Comparison of ENCODE assay signal across 20 cellular contexts in genomic region chr11:7154881-7155344, GRCh38.
DNase-seq lines count a peak whose midpoint lies in the region; ATAC-seq, FAIRE-seq and TF ChIP-seq lines count a peak whose summit lies in the region.
"Had no signal": no experiment of that assay in that cellular context is flagged by ENCODE, and none has a peak within 500 bp of the region (broad histone marks: within the 10 kb centered on the region; RNA-seq: fewer than 3 reads in every experiment).

No MANE protein-coding gene starts in this region.

- no peak for DNase-seq in HepG2 (ENCODE audit: low spot score)
- DNase-seq in right lobe of liver, result no peak
- DNase-seq in SK-N-SH, result peak; percentile 57
- peak in 1 of 2 donors; percentile 29 for DNase-seq in foreskin keratinocyte
- no peak for DNase-seq in T-cell
- DNase-seq in DMS153 (lab: John Stamatoyannopoulos, UW), result no peak
- DNase-seq in hippocampal formation (lab: John Stamatoyannopoulos, UW), result no peak
- DNase-seq: activated CD8-positive, alpha-beta T cell treated with anti-CD3 and anti-CD28 coated beads, Interleukin-2, amount 10 ng/mL, durations not matched to agents 7 days and 5 days; IMR-90; kidney glomerular epithelial cell; NCI-H1092; NCI-H774; occipital lobe had no signal

- no peak overlapping the region for H3K4me3 Mint-ChIP-seq in T-cell
- H3K4me3 Mint-ChIP-seq: activated CD8-positive, alpha-beta T cell treated with anti-CD3 and anti-CD28 coated beads, Interleukin-2, amount 10 ng/mL, durations not matched to agents 7 days and 5 days; activated T-helper 1 cell treated with anti-CD3 and anti-CD28 coated beads, Interleukin-12 subunit alpha, Interleukin-12 subunit beta, Interleukin-2, Interleukin-4 antibody, amounts not matched to agents 30 ng/mL and 10 ng/mL and 1 ng/mL, durations not matched to agents 14 hours and 24 hours and 36 hours; WTC11 had no signal

- TF ChIP-seq CTCF in HepG2 (CRISPR knock-in tag; IDR thresholded peaks at IDR 0.05) (no peak), right lobe of liver (IDR thresholded peaks at IDR 0.05) (no peak), SK-N-SH (IDR thresholded peaks at IDR 0.05) (no peak), foreskin keratinocyte (conservative IDR thresholded peaks at IDR 0.05) (no peak)

- 0% methylated on average over 2 of the region's 2 CpGs for WGBS in HepG2 (ENCODE audit: low lambda C conversion rate)
- WGBS in right lobe of liver (ENCODE audit: insufficient coverage, low coverage, low lambda C conversion rate, missing lambda C conversion rate), result 15% methylated on average over 2 of the region's 2 CpGs
- 0% methylated on average over 2 of the region's 2 CpGs for WGBS in SK-N-SH (ENCODE audit: low lambda C conversion rate)

- H3K79me2 ChIP-seq in HepG2 (ENCODE audit: insufficient read depth, low read length) (no peaks in the 10 kb centered on the region), SK-N-SH (ENCODE audit: insufficient read depth) (no peaks in the 10 kb centered on the region)

- POLR2A ChIA-PET in HepG2 (lab: Yijun Ruan, JAX) (no interaction called here), SK-N-SH (lab: Yijun Ruan, JAX) (interaction anchor here (0.5 kb wide), 1 partner anchor 357 kb away, joined by 3 read pairs; no protein-coding TSS in a partner anchor), T-cell (lab: Charles Lee) (no interaction called here)

- H3K27ac ChIP-seq in HepG2 (ENCODE audit: extremely low read length, insufficient read depth, low read length) (no peak overlapping the region), right lobe of liver (no peak overlapping the region), SK-N-SH (ENCODE audit: low read depth in 2 of 2, low read length in 1 of 2) (peak overlapping the region in 1 of 2 experiments; percentile 76; a peak in 2 of 4 replicates), foreskin keratinocyte (no peak overlapping the region)
- H3K27ac ChIP-seq: cardiac muscle cell, right atrium auricular region had no signal

- no peaks in the 10 kb centered on the region for H3K9me3 Mint-ChIP-seq in T-cell
- H3K9me3 Mint-ChIP-seq: activated T-helper 1 cell treated with anti-CD3 and anti-CD28 coated beads, Interleukin-12 subunit alpha, Interleukin-12 subunit beta, Interleukin-2, Interleukin-4 antibody, amounts not matched to agents 30 ng/mL and 10 ng/mL and 1 ng/mL, durations not matched to agents 14 hours and 24 hours and 36 hours had no signal

- no peaks in the 10 kb centered on the region for H3F3A ChIP-seq in SK-N-SH (replicated peaks; ENCODE audit: insufficient read depth)

- no peak for TF ChIP-seq EP300 in HepG2 (IDR thresholded peaks at IDR 0.05; ENCODE audit: low read depth in 2 of 2, low read length in 2 of 2)
- no peak for TF ChIP-seq EP300 in HepG2 (CRISPR knock-in tag; IDR thresholded peaks at IDR 0.05; ENCODE audit: borderline replicate concordance)
- TF ChIP-seq EP300 in SK-N-SH (IDR thresholded peaks at IDR 0.05; ENCODE audit: borderline replicate concordance in 1 of 2, low read depth in 1 of 2, low read length in 1 of 2), result peak in 1 of 2 experiments; percentile 64; a peak in 2 of 4 replicates

- H3K4me3 ChIP-seq in HepG2 (replicated peaks in 1 of 3; ENCODE audit: insufficient read depth in 1 of 3, low read depth in 2 of 3, low read length in 3 of 3) (no peak overlapping the region), right lobe of liver (no peak overlapping the region), SK-N-SH (ENCODE audit: low read depth in 2 of 2, low read length in 1 of 2) (no peak overlapping the region)
- H3K4me3 ChIP-seq: cardiac muscle cell, right atrium auricular region had no signal

- FAIRE-seq in HepG2 (lab: Jason Lieb, UNC), result no peak
- FAIRE-seq: RCC 7860 had no signal

- no peak overlapping the region for H3K4me2 ChIP-seq in HepG2 (ENCODE audit: low read depth, low read length)
- H3K4me2 ChIP-seq in SK-N-SH, result no peak overlapping the region

- H3K36me3 ChIP-seq in HepG2 (replicated peaks in 1 of 2; ENCODE audit: control insufficient read depth in 1 of 2, insufficient read depth in 2 of 2, low read length in 2 of 2), result no peaks in the 10 kb centered on the region
- H3K36me3 ChIP-seq in right lobe of liver, result no peaks in the 10 kb centered on the region
- no peaks in the 10 kb centered on the region for H3K36me3 ChIP-seq in SK-N-SH (replicated peaks in 1 of 2; ENCODE audit: control insufficient read depth in 1 of 2, insufficient read depth in 2 of 2, low read length in 1 of 2)
- H3K36me3 ChIP-seq: cardiac muscle cell, right atrium auricular region had no signal

- H3K27ac Mint-ChIP-seq in T-cell, result no peak overlapping the region
- H3K27ac Mint-ChIP-seq: activated CD8-positive, alpha-beta T cell treated with anti-CD3 and anti-CD28 coated beads, Interleukin-2, amount 10 ng/mL, durations not matched to agents 7 days and 5 days; activated T-helper 1 cell treated with anti-CD3 and anti-CD28 coated beads, Interleukin-12 subunit alpha, Interleukin-12 subunit beta, Interleukin-2, Interleukin-4 antibody, amounts not matched to agents 30 ng/mL and 10 ng/mL and 1 ng/mL, durations not matched to agents 14 hours and 24 hours and 36 hours; WTC11 had no signal

- H2AFZ ChIP-seq in HepG2 (ENCODE audit: low read length) (no peak overlapping the region), SK-N-SH (ENCODE audit: low read depth) (no peak overlapping the region)

- CTCF ChIA-PET in HepG2 (lab: Yijun Ruan, JAX; ENCODE audit: low intra/inter-chr PET ratio, low total read pairs) (no interaction called here), SK-N-SH (lab: Yijun Ruan, JAX) (interaction anchor here (0.9 to 1.3 kb wide), 4 partner anchors 11 to 416 kb away, joined by 3 to 4 read pairs (median 3); no protein-coding TSS in a partner anchor), T-cell (lab: Charles Lee) (no interaction called here)

- H3K27me3 ChIP-seq in HepG2 (ENCODE audit: control insufficient read depth in 1 of 2, insufficient read depth in 2 of 2, low read length in 2 of 2), result no peaks in the 10 kb centered on the region; a peak in 1 of 5 replicates
- no peaks in the 10 kb centered on the region for H3K27me3 ChIP-seq in right lobe of liver
- H3K27me3 ChIP-seq in SK-N-SH (ENCODE audit: insufficient read depth), result no peaks in the 10 kb centered on the region
- no peaks in the 10 kb centered on the region for H3K27me3 ChIP-seq in foreskin keratinocyte
- H3K27me3 ChIP-seq: cardiac muscle cell, right atrium auricular region had no signal

- H3K4me1 ChIP-seq in HepG2 (ENCODE audit: insufficient read depth, low read length), result no peaks in the 10 kb centered on the region
- no peaks in the 10 kb centered on the region for H3K4me1 ChIP-seq in right lobe of liver
- peaks cover 0 to 13% of the 10 kb centered on the region in 2 experiments; a peak in 2 of 4 replicates for H3K4me1 ChIP-seq in SK-N-SH (ENCODE audit: control insufficient read depth in 1 of 2, insufficient read depth in 2 of 2, low read depth in 1 of 2, low read length in 1 of 2)
- no peaks in the 10 kb centered on the region for H3K4me1 ChIP-seq in foreskin keratinocyte
- H3K4me1 ChIP-seq: right atrium auricular region had no signal

- in situ Hi-C loops in HepG2 (cut with HindIII; ENCODE audit: extremely low pct_ligation_motif_present, low pct_unique_long_range_greater_than_20kb), result no loop called here

- TF ChIP-seq POLR2A in HepG2 (IDR thresholded peaks at IDR 0.05; ENCODE audit: insufficient read depth in 1 of 2, low read depth in 2 of 2, low read length in 2 of 2) (no peak), right lobe of liver (IDR thresholded peaks at IDR 0.05) (no peak)

- H3K9ac ChIP-seq in HepG2 (ENCODE audit: insufficient read depth, low read depth, low read length) (no peak overlapping the region), SK-N-SH (no peak overlapping the region)

- BruUV-seq in HepG2 (replicated peaks; lab: Mats Ljungman, UMichigan), result no TSS peak

- H3K36me3 Mint-ChIP-seq in T-cell, result no peaks in the 10 kb centered on the region
- H3K36me3 Mint-ChIP-seq: WTC11 had no signal

- ATAC-seq in HepG2, result no peak
- no peak for ATAC-seq in right lobe of liver
- ATAC-seq in foreskin keratinocyte, result peak; percentile 11
- ATAC-seq in T-cell (replicated peaks in 1 of 4), result no peak
- ATAC-seq in HG03097 (IDR thresholded peaks at IDR 0.05; ENCODE audit: low FRiP score, unreplicated experiment), result no peak
- ATAC-seq: activated CD8-positive, alpha-beta T cell treated with anti-CD3 and anti-CD28 coated beads, Interleukin-2, amount 10 ng/mL, durations not matched to agents 7 days and 5 days; esophagus mucosa; WTC11 had no signal

- no peaks in the 10 kb centered on the region for H3K4me1 Mint-ChIP-seq in T-cell
- H3K4me1 Mint-ChIP-seq: WTC11 had no signal

- no peaks in the 10 kb centered on the region for H3K9me3 ChIP-seq in HepG2 (ENCODE audit: low read length)
- H3K9me3 ChIP-seq in right lobe of liver, result no peaks in the 10 kb centered on the region
- no peaks in the 10 kb centered on the region for H3K9me3 ChIP-seq in SK-N-SH
- H3K9me3 ChIP-seq: right atrium auricular region had no signal

- intact Hi-C loops in HepG2 (cut with micrococcal nuclease; ENCODE audit: unreplicated experiment), result no loop called here
- intact Hi-C loops in right lobe of liver (cut with DNase I), result no loop called here

- H4K20me1 ChIP-seq in HepG2 (ENCODE audit: insufficient read depth, low read length) (no peaks in the 10 kb centered on the region), SK-N-SH (ENCODE audit: insufficient read depth) (no peaks in the 10 kb centered on the region)

- TF ChIP-seq RAD21 in HepG2 (CRISPR knock-in tag; IDR thresholded peaks at IDR 0.05) (no peak), SK-N-SH (IDR thresholded peaks at IDR 0.05; ENCODE audit: low read length) (no peak)

- H3K9me2 ChIP-seq in SK-N-SH, result no peaks in the 10 kb centered on the region

- H3K27me3 Mint-ChIP-seq in T-cell, result peaks cover 12 to 14% of the 10 kb centered on the region in 2 donors

TF ChIP-seq in HepG2, 621 proteins besides CTCF, POLR2A, EP300 and RAD21:
- TF ChIP-seq MAF1 (CRISPR knock-in tag; IDR thresholded peaks at IDR 0.05; ENCODE audit: borderline replicate concordance) (no peak), CREB1 (IDR thresholded peaks at IDR 0.05) (peak; percentile 23; the same call in 1 of the 2 replicates), CREB1 (CRISPR knock-in tag; IDR thresholded peaks at IDR 0.05) (no peak)

TF ChIP-seq in SK-N-SH, 30 proteins besides CTCF, POLR2A, EP300 and RAD21 (continues in another document):
- TF ChIP-seq CHD2 (IDR thresholded peaks at IDR 0.05; ENCODE audit: low read length, partially characterized antibody) (peak; percentile 19), FOXM1 (IDR thresholded peaks at IDR 0.05; ENCODE audit: low read depth) (no peak), PBX3 (IDR thresholded peaks at IDR 0.05) (peak; percentile 39), RFX5 (IDR thresholded peaks at IDR 0.05; ENCODE audit: low read length) (no peak), GATA2 (CRISPR knock-in tag; IDR thresholded peaks at IDR 0.05) (peak; percentile 28; the same call in 1 of the 2 replicates)

Comparison
In these comparisons a context has a peak if more than half of its experiments do, and no peak if none do; other contexts are left out.
1. Of the 25 proteins assayed by ChIP-seq in both HepG2 and SK-N-SH: peak only in HepG2: none; only in SK-N-SH: CHD2, PBX3 and TCF12; in both: none; in neither: 21; mixed calls (peak in some experiments, not most) for 1.